ENCODE assay signal across 8 cellular contexts in the genomic region with DNA sequence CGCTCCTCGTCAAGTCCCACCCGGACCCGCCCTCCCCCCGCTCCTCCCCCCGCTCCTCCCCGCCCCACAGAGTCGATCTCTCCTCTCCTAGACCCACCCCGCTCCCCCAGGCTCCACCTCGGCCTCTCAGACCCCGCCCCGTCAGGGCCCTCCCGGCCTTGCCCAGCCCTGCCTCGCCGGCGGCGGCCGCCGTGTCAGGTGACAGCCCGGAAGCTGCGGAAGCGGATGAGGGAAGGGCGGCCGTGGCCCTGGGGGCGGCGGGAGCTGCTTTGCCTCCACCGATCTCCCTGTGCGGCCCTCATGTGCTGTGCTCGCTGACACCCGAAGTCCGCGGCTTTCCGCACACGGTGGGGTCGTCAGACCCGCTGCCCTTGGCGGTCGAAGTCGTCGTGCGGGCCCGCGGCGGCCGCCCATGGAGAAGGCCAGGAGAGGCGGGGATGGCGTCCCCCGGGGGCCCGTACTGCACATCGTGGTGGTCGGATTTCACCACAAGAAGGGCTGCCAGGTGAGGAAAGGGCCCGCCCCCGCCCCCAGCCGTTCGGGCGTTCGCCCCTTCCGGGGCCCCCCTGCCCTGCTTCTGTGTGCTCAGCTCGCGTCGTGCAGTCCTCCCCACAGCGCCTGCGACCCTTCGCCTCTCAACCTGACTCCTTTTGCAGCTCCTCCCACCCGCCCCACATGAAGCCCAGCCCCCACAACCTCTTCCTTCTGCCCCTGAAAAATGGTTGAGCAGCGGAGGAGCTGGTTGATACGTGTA. TPM values are rescaled to one million over a fixed set of nuclear protein-coding genes. Genes with fewer than 3 reads are reported as not detected.
DNase-seq lines count a peak whose midpoint lies in the region; ATAC-seq, FAIRE-seq and TF ChIP-seq lines count a peak whose summit lies in the region.

TSS of gene AVL9 (plus strand) at position 192 of the 754 bp plus-strand sequence. CDS start at position 413, 221 bp downstream.

- H3K9me3 ChIP-seq in right atrium auricular region: no peaks in the 10 kb centered on the region

- ATAC-seq in GM18505 (IDR thresholded peaks at IDR 0.05; ENCODE audit: unreplicated experiment) (peak; percentile 95), HG02970 (IDR thresholded peaks at IDR 0.05; ENCODE audit: low FRiP score, unreplicated experiment) (peak; percentile 98)

- no peaks in the 10 kb centered on the region for H3K36me3 ChIP-seq in right atrium auricular region

- intact Hi-C loops in T-helper 2 cell treated with Interferon-gamma antibody and Interleukin-4, amounts not matched to agents 100 ng/mL and 5 ng/mL, for 36 hours (cut with micrococcal nuclease): loop anchor here (1.0 to 5.0 kb wide), 5 partner anchors 67 to 634 kb away; partner anchors contain the start of gene BBS9

- peaks cover 0 to 24% of the 10 kb centered on the region in 2 donors for H3K4me1 ChIP-seq in right atrium auricular region

- peak within 1 kb of the TSS; percentile 92 to 97 for H3K27ac ChIP-seq in right atrium auricular region

- DNase-seq in NCI-H187 treated with DMSO at 0.1 percent for 48 hours (lab: John Stamatoyannopoulos, UW): peak; percentile 69
- peak; percentile 57 to 99 (median 97) for DNase-seq in anterior cingulate cortex (lab: John Stamatoyannopoulos, UW)
- DNase-seq in right atrium auricular region (ENCODE audit: low spot score): peak; percentile 95
- DNase-seq in pulmonary artery endothelial cell (ENCODE audit: low read depth, low spot score): peak; percentile 87
- DNase-seq in urothelium cell line (ENCODE audit: low spot score): peak; percentile 99

- peak; percentile 98 for TF ChIP-seq POLR2A in GM18505 (IDR thresholded peaks at IDR 0.05; ENCODE audit: borderline replicate concordance, extremely low read depth, insufficient read depth, insufficient read length)

- peak within 1 kb of the TSS; percentile 81 to 95 for H3K4me3 ChIP-seq in right atrium auricular region

- FAIRE-seq in urothelium cell line (lab: Jason Lieb, UNC): peak; percentile 52

- TF ChIP-seq CTCF in right atrium auricular region (IDR thresholded peaks at IDR 0.05): no peak

- H3K27me3 ChIP-seq in right atrium auricular region: no peaks in the 10 kb centered on the region

RNA-seq across cellular contexts. Expression of gene AVL9, which starts in this region (rescaled TPM):
- total RNA-seq in T-helper 2 cell treated with Interferon-gamma antibody and Interleukin-4, amounts not matched to agents 100 ng/mL and 5 ng/mL, for 36 hours: 32.8 and 34.9 TPM in 2 replicates
- total RNA-seq in right atrium auricular region: 10 to 100 TPM; 10.1 to 14.3 TPM
- 32.9 TPM in 2 replicates for total RNA-seq in pulmonary artery endothelial cell

Comparison
In these comparisons a context has a peak if more than half of its experiments do, and no peak if none do; other contexts are left out.
1. Peak in every context shown above with its lines: DNase-seq, ATAC-seq, H3K4me3 ChIP-seq and H3K27ac ChIP-seq.